ENCODE assay signal across 8 cellular contexts in the genomic region with DNA sequence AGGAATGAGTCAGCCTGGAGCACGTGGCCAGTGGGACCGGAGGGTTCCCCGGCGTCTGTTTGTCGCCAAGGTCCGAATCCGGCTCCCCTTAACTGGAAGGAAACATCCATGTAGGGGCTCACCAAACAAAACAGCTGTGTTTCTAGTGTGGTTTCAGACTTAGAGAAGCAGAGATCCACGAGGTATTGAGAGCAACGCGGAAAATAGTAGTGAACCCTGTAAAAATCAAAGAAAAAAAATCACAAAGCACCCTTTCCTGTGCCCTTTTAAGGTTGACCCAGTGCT. TPM values are rescaled to one million over a fixed set of nuclear protein-coding genes. Genes with fewer than 3 reads are reported as not detected.
A peak's percentile ranks its signal among the peaks of the same experiment; 100 is the strongest.
DNase-seq lines count a peak whose midpoint lies in the region; ATAC-seq and TF ChIP-seq lines count a peak whose summit lies in the region.

No MANE protein-coding gene starts in this region.

- CTCF ChIA-PET in HEK293T (lab: Yijun Ruan, JAX), result no interaction called here

- peaks cover 23% of the 10 kb centered on the region; the same call in 1 of the 2 replicates for H3K36me3 ChIP-seq in SU-DHL-6 (ENCODE audit: low read length)

- H3K4me1 ChIP-seq in foreskin keratinocyte, result peaks cover 22% of the 10 kb centered on the region

- peak overlapping the region; percentile 88 for H3K27ac ChIP-seq in SU-DHL-6 (ENCODE audit: low read depth, low read length)
- H3K27ac ChIP-seq in foreskin keratinocyte, result peak overlapping the region; percentile 87

- no peak overlapping the region for H2AFZ ChIP-seq in SU-DHL-6 (ENCODE audit: low read depth, low read length, severe bottlenecking)

- peak overlapping the region; percentile 99 for H3K4me2 ChIP-seq in SU-DHL-6 (ENCODE audit: low read depth, low read length, poor library complexity, severe bottlenecking)

- no peaks in the 10 kb centered on the region for H3K9me2 ChIP-seq in SU-DHL-6 (replicated peaks; ENCODE audit: insufficient read depth, low read length)

- no peak for DNase-seq in foreskin keratinocyte
- no peak for DNase-seq in skeletal muscle cell (ENCODE audit: low read depth)
- DNase-seq in NCI-H187 (lab: John Stamatoyannopoulos, UW), result no peak
- DNase-seq in HEK293T (ENCODE audit: extremely low spot score), result no peak
- DNase-seq in activated CD4-positive, CD25-positive, alpha-beta regulatory T cell (lab: John Stamatoyannopoulos, UW), result no peak

- peak overlapping the region; percentile 96 for H3K9ac ChIP-seq in SU-DHL-6 (ENCODE audit: low read length)

- H3K27me3 ChIP-seq in SU-DHL-6 (ENCODE audit: low read length) (no peaks in the 10 kb centered on the region), foreskin keratinocyte (no peaks in the 10 kb centered on the region)

- TF ChIP-seq CTCF in SU-DHL-6 (IDR thresholded peaks at IDR 0.05; ENCODE audit: insufficient read depth, low read length, poor library complexity, severe bottlenecking) (no peak), foreskin keratinocyte (conservative IDR thresholded peaks at IDR 0.05) (no peak)

- no peaks in the 10 kb centered on the region for H3K9me3 ChIP-seq in SU-DHL-6 (ENCODE audit: insufficient read depth, low read length)

- H3F3A ChIP-seq in SU-DHL-6 (ENCODE audit: insufficient read depth), result peaks cover 47% of the 10 kb centered on the region

- H3K79me2 ChIP-seq in SU-DHL-6 (ENCODE audit: insufficient read depth, low read length), result peaks cover 18% of the 10 kb centered on the region

- peak overlapping the region; percentile 74 for H3K4me3 ChIP-seq in SU-DHL-6 (ENCODE audit: insufficient read depth, low read length, poor library complexity, severe bottlenecking)
- peak overlapping the region; percentile 77 for H3K4me3 ChIP-seq in skeletal muscle cell (ENCODE audit: low read depth, low read length)

- no peaks in the 10 kb centered on the region for H4K20me1 ChIP-seq in SU-DHL-6 (ENCODE audit: low read depth, low read length)

- POLR2A ChIA-PET in HEK293T (lab: Yijun Ruan, JAX), result interaction anchor here (0.6 to 5.5 kb wide), 15 partner anchors 9 to 868 kb away, joined by 3 to 80 read pairs (median 5); partner anchors contain the start of gene USP46

- peak; percentile 1 for ATAC-seq in GM19468 (IDR thresholded peaks at IDR 0.05; ENCODE audit: extremely low read depth, unreplicated experiment)
- ATAC-seq in foreskin keratinocyte, result no peak
- ATAC-seq in GM18517 (IDR thresholded peaks at IDR 0.05; ENCODE audit: unreplicated experiment), result no peak

TF ChIP-seq in HEK293T, 16 proteins besides CTCF, POLR2A, EP300 and RAD21:
- TF ChIP-seq ELF4 (IDR thresholded peaks at IDR 0.05) (no peak), FOXK2 (IDR thresholded peaks at IDR 0.05) (no peak), ZNF384 (IDR thresholded peaks at IDR 0.05) (no peak), SUZ12 (IDR thresholded peaks at IDR 0.05) (no peak), HDGF (IDR thresholded peaks at IDR 0.05; ENCODE audit: borderline replicate concordance) (no peak), LEF1 (IDR thresholded peaks at IDR 0.05; ENCODE audit: borderline replicate concordance) (no peak), CTBP1 (IDR thresholded peaks at IDR 0.05; ENCODE audit: borderline replicate concordance) (no peak), NFRKB (IDR thresholded peaks at IDR 0.05) (no peak), ARNT (IDR thresholded peaks at IDR 0.05) (no peak), TARDBP (IDR thresholded peaks at IDR 0.05) (no peak), FOXM1 (IDR thresholded peaks at IDR 0.05; ENCODE audit: borderline replicate concordance) (no peak)

RNA-seq across cellular contexts. Expression of gene ERVMER34-1, which starts 38.3 kb away (rescaled TPM):
- 9.7 and 11.1 TPM in 2 replicates for total RNA-seq in foreskin keratinocyte
- polyA plus RNA-seq in foreskin keratinocyte, result 5.3 and 7.5 TPM in 2 replicates

RNA-seq across cellular contexts. Expression of gene USP46, which starts 53.8 kb away (rescaled TPM):
- total RNA-seq in foreskin keratinocyte, result 14.7 and 14.9 TPM in 2 replicates
- 3.9 and 4.4 TPM in 2 replicates for polyA plus RNA-seq in foreskin keratinocyte
